In the genomic region with DNA sequence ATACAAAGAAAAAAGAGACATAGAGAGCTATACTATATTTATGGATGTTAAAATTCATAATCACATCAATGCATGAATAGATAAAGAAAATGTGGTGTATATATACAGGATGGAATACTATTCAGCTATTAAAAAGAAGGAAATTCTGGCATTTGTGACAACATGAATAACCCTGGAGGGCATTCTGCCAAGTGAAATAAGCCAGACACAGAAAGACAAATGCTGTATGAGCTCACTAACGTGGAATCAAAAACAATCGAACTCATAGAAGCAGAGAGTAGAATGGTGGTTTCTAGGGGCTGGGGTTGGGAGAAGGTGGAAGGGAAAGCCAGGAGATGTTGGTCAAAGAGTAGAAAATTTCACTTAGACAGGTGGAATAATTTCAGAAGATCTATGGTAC, we compare ENCODE assay signal across 16 cellular contexts.
"Had no signal": no experiment of that assay in that cellular context is flagged by ENCODE, and none has a peak within 500 bp of the region (broad histone marks: within the 10 kb centered on the region; RNA-seq: fewer than 3 reads in every experiment).

No MANE protein-coding gene starts in this region.

- H3K36me3 Mint-ChIP-seq: natural killer cell had no signal

- H3K4me1 ChIP-seq: ascending aorta, left lung had no signal

- H3K9me3 ChIP-seq: left lung, neutrophil had no signal

- ATAC-seq: activated CD4-positive, CD25-positive, alpha-beta regulatory T cell treated with anti-CD3 and anti-CD28 coated beads, Interleukin-2, amount 50 U/mL, for 24 hours; esophagus mucosa; left lung; natural killer cell; stimulated activated memory B cell treated with anti-CD40 and anti-IgM and Interleukin-4, amounts not matched to agents 10 μg/mL and 1 μg/mL and 100 μg/mL, for 72 hours; T-cell had no signal

- H3K27ac ChIP-seq: ascending aorta, cardiac muscle cell, left lung, neutrophil had no signal

- H3K27ac Mint-ChIP-seq: activated T-helper 1 cell treated with anti-CD3 and anti-CD28 coated beads, Interleukin-12 subunit alpha, Interleukin-12 subunit beta, Interleukin-2, Interleukin-4 antibody, amounts not matched to agents 30 ng/mL and 10 ng/mL and 1 ng/mL, durations not matched to agents 14 hours and 24 hours and 36 hours; natural killer cell; stimulated activated memory B cell treated with anti-CD40 and anti-IgM and Interleukin-4, amounts not matched to agents 10 μg/mL and 1 μg/mL and 100 μg/mL, for 72 hours; T-cell had no signal

- H3K27me3 ChIP-seq: ascending aorta, cardiac muscle cell, left lung, neutrophil had no signal

- H3K36me3 ChIP-seq: ascending aorta, cardiac muscle cell, left lung, neutrophil had no signal

- DNase-seq: left lung, natural killer cell, posterior cingulate gyrus, retina, T-cell, T-helper 9 cell had no signal

- H3K4me3 ChIP-seq: ascending aorta, cardiac muscle cell, left lung had no signal

- FAIRE-seq: colon, endometrium, keratinocyte had no signal
